8 cellular contexts compared by ENCODE assay signal in genomic region chr11:85854212-85854556, GRCh38. TPM values are rescaled to one million over a fixed set of nuclear protein-coding genes. Genes with fewer than 3 reads are reported as not detected.
DNase-seq lines count a peak whose midpoint lies in the region; ATAC-seq and TF ChIP-seq lines count a peak whose summit lies in the region.

No MANE protein-coding gene starts in this region.

- DNase-seq in CD8-positive, alpha-beta memory T cell, result no peak
- DNase-seq in PC-3 (no peak), endothelial cell (ENCODE audit: low spot score) (no peak), osteoblast (ENCODE audit: insufficient read length, low spot score, missing footprints) (peak; percentile 36), superior temporal gyrus (ENCODE audit: extremely low spot score) (no peak), T1000 (lab: John Stamatoyannopoulos, UW) (no peak), GM19238 (ENCODE audit: insufficient read length, low spot score) (no peak)

- peak overlapping the region; percentile 82 to 94 (median 90) for H3K4me3 Mint-ChIP-seq in CD8-positive, alpha-beta memory T cell
- peak overlapping the region; percentile 89 for H3K4me3 Mint-ChIP-seq in endothelial cell (ENCODE audit: unreplicated experiment)

- POLR2A ChIA-PET in CD8-positive, alpha-beta memory T cell (lab: Charles Lee), result interaction anchor here (1.1 to 1.4 kb wide), 3 partner anchors 191 to 339 kb away, joined by 5 to 12 read pairs (median 6); partner anchors contain the start of gene TMEM126A
- POLR2A ChIA-PET in PC-3 (lab: Charles Lee; ENCODE audit: unreplicated experiment), result interaction anchor here (0.7 to 0.8 kb wide), 2 partner anchors 1050 to 1102 kb away, joined by 4 to 16 read pairs; no protein-coding TSS in a partner anchor

- H3K36me3 ChIP-seq in CD8-positive, alpha-beta memory T cell (ENCODE audit: insufficient read depth, low read length), result no peaks in the 10 kb centered on the region
- H3K36me3 ChIP-seq in PC-3 (ENCODE audit: low read depth, low read length) (peaks cover 10% of the 10 kb centered on the region), osteoblast (ENCODE audit: insufficient read depth, low read length) (no peaks in the 10 kb centered on the region)

- H3K79me2 ChIP-seq in PC-3 (ENCODE audit: low read length) (peaks cover 31% of the 10 kb centered on the region), osteoblast (ENCODE audit: insufficient read depth, low read length) (no peaks in the 10 kb centered on the region)

- no peaks in the 10 kb centered on the region for H4K20me1 ChIP-seq in PC-3 (ENCODE audit: low read length)
- no peaks in the 10 kb centered on the region for H4K20me1 ChIP-seq in osteoblast (ENCODE audit: insufficient read depth, low read length)

- H2AFZ ChIP-seq in PC-3 (ENCODE audit: low read length), result peak overlapping the region; percentile 71
- peak overlapping the region; percentile 99 for H2AFZ ChIP-seq in osteoblast (ENCODE audit: low read length)

- BruUV-seq in PC-3 (replicated peaks; lab: Mats Ljungman, UMichigan), result TSS peak; percentile 83

- no peaks in the 10 kb centered on the region for H3K27me3 Mint-ChIP-seq in CD8-positive, alpha-beta memory T cell
- H3K27me3 Mint-ChIP-seq in endothelial cell (ENCODE audit: unreplicated experiment), result peaks cover 3% of the 10 kb centered on the region

- CTCF ChIA-PET in CD8-positive, alpha-beta memory T cell (lab: Charles Lee), result interaction anchor here (0.7 to 2.2 kb wide), 47 partner anchors 8 to 754 kb away, joined by 3 to 28 read pairs (median 5); partner anchors contain the start of genes CREBZF and SYTL2
- CTCF ChIA-PET in PC-3 (lab: Charles Lee), result interaction anchor here (0.6 to 1.3 kb wide), 11 partner anchors 21 to 1466 kb away, joined by 3 to 15 read pairs (median 4); no protein-coding TSS in a partner anchor

- H3K27me3 ChIP-seq in CD8-positive, alpha-beta memory T cell (ENCODE audit: insufficient read depth, low read length, poor library complexity, severe bottlenecking), result no peaks in the 10 kb centered on the region
- no peaks in the 10 kb centered on the region for H3K27me3 ChIP-seq in PC-3 (ENCODE audit: low read length)
- H3K27me3 ChIP-seq in osteoblast (ENCODE audit: insufficient read depth, low read length), result no peaks in the 10 kb centered on the region

- peaks cover 0 to 2% (median 0%) of the 10 kb centered on the region in 5 donors for H3K9me3 Mint-ChIP-seq in CD8-positive, alpha-beta memory T cell
- H3K9me3 Mint-ChIP-seq in endothelial cell (ENCODE audit: unreplicated experiment), result no peaks in the 10 kb centered on the region

- peak overlapping the region; percentile 78 for H3K27ac ChIP-seq in CD8-positive, alpha-beta memory T cell (ENCODE audit: low read depth, low read length)
- H3K27ac ChIP-seq in PC-3 (ENCODE audit: low read length) (peak overlapping the region; percentile 84), osteoblast (ENCODE audit: low read depth, low read length) (peak overlapping the region; percentile 71)

- no peaks in the 10 kb centered on the region for H3K9me2 ChIP-seq in PC-3 (replicated peaks; ENCODE audit: low read length)

- H3K4me1 Mint-ChIP-seq in CD8-positive, alpha-beta memory T cell, result peaks cover 9 to 15% (median 11%) of the 10 kb centered on the region in 3 donors
- H3K4me1 Mint-ChIP-seq in endothelial cell (ENCODE audit: unreplicated experiment), result peaks cover 12% of the 10 kb centered on the region

- no peak for ATAC-seq in PC-3
- ATAC-seq in GM21737 (IDR thresholded peaks at IDR 0.05; ENCODE audit: unreplicated experiment), result no peak

- peak overlapping the region; percentile 84 to 95 (median 94) for H3K27ac Mint-ChIP-seq in CD8-positive, alpha-beta memory T cell
- peak overlapping the region; percentile 68 for H3K27ac Mint-ChIP-seq in endothelial cell (ENCODE audit: unreplicated experiment)

- H3K4me2 ChIP-seq in PC-3 (ENCODE audit: low read length), result peak overlapping the region; percentile 86
- H3K4me2 ChIP-seq in osteoblast (ENCODE audit: insufficient read depth, low read length), result peak overlapping the region; percentile 89

- H3K9me3 ChIP-seq in CD8-positive, alpha-beta memory T cell (ENCODE audit: low read length), result no peaks in the 10 kb centered on the region
- H3K9me3 ChIP-seq in PC-3 (ENCODE audit: low read length) (no peaks in the 10 kb centered on the region), osteoblast (ENCODE audit: low read depth, low read length) (no peaks in the 10 kb centered on the region)

- H3K4me1 ChIP-seq in CD8-positive, alpha-beta memory T cell (ENCODE audit: insufficient read depth, low read length), result peaks cover 9% of the 10 kb centered on the region
- H3K4me1 ChIP-seq in PC-3 (ENCODE audit: insufficient read depth, low read length) (peaks cover 17% of the 10 kb centered on the region), osteoblast (ENCODE audit: insufficient read depth, low read length) (peaks cover 5% of the 10 kb centered on the region)

- peak overlapping the region; percentile 92 for H3K9ac ChIP-seq in PC-3 (ENCODE audit: low read length)

- peaks cover 0 to 4% (median 2%) of the 10 kb centered on the region in 3 donors for H3K36me3 Mint-ChIP-seq in CD8-positive, alpha-beta memory T cell
- H3K36me3 Mint-ChIP-seq in endothelial cell (ENCODE audit: low read depth, unreplicated experiment), result peaks cover 8% of the 10 kb centered on the region

- TF ChIP-seq CTCF in PC-3 (conservative IDR thresholded peaks at IDR 0.05; ENCODE audit: low read depth, low read length) (no peak), endothelial cell (IDR thresholded peaks at IDR 0.05; ENCODE audit: unreplicated experiment) (no peak), osteoblast (IDR thresholded peaks at IDR 0.05; ENCODE audit: extremely low read depth, low read depth, low read length) (no peak)

- intact Hi-C loops in PC-3 (cut with micrococcal nuclease), result loop anchor here (1.0 to 10.0 kb wide), 4 partner anchors 25 to 341 kb away; no protein-coding TSS in a partner anchor

- H3K4me3 ChIP-seq in CD8-positive, alpha-beta memory T cell (ENCODE audit: low read length), result peak overlapping the region; percentile 83
- H3K4me3 ChIP-seq in PC-3 (ENCODE audit: low read length) (peak overlapping the region; percentile 78), osteoblast (ENCODE audit: insufficient read depth, low read length) (peak overlapping the region; percentile 92)

- no peaks in the 10 kb centered on the region for H3F3A ChIP-seq in PC-3 (ENCODE audit: low read length, unreplicated experiment)

RNA-seq across cellular contexts. Expression of gene CCDC83, which starts 1.0 kb away (rescaled TPM):
- total RNA-seq in CD8-positive, alpha-beta memory T cell, result not detected
- polyA plus RNA-seq in CD8-positive, alpha-beta memory T cell, result not detected
- total RNA-seq in PC-3 (2014; rRNA removed) (0.22 TPM in 1 of 2 replicates, not detected in the other), endothelial cell (ENCODE audit: unreplicated experiment) (not detected), osteoblast (not detected in 2 replicates)

RNA-seq across cellular contexts. Expression of gene SYTL2, which starts 43.2 kb away (rescaled TPM):
- 10 to 100 TPM; 12.4 to 13.2 TPM for total RNA-seq in CD8-positive, alpha-beta memory T cell
- polyA plus RNA-seq in CD8-positive, alpha-beta memory T cell, result 52.3 TPM
- 51.7 and 57.1 TPM in 2 replicates for total RNA-seq in PC-3 (2014; rRNA removed)
- 4.0 TPM for total RNA-seq in endothelial cell (ENCODE audit: unreplicated experiment)
- 19.4 and 19.9 TPM in 2 replicates for total RNA-seq in osteoblast
